ENCODE assay signal across 8 cellular contexts in the genomic region with DNA sequence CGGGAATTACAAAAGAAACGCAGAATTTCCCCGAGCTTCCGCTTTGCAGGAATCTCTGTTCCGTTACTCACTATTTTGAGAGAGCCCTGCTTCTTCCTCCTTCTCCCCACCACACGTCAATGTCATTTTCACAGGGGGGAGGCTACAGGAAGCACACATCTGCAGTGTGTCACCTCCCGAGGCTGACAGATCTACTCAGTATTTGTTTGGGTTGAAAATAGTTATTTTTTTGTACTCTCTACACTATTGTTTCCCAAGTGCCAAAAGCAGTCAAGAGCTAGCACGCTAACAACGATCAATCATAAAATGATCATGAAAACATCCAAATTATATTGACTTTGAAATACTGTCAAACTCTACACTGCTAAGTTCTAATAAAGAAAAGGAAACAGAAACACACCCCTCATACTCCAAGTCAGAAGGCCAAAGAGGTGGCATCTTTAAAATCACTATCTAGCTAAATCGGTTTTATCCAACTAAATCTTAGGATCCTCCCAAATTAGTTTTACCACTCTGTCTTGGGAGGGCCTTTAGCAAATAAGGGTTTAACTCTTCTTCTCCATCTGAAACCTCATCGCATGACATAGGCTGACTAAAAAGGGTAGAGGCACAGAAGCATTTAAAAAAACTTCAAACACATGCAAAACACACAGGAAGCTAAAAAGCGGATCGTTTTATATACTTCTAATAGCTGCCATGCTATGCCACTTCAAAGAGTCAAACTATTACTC.
A peak's percentile ranks its signal among the peaks of the same experiment; 100 is the strongest.
DNase-seq lines count a peak whose midpoint lies in the region; ATAC-seq and TF ChIP-seq lines count a peak whose summit lies in the region.

No MANE protein-coding gene starts in this region.

- H3K36me3 ChIP-seq in effector memory CD4-positive, alpha-beta T cell (ENCODE audit: control insufficient read depth, insufficient read depth, low read length): no peaks in the 10 kb centered on the region
- H3K36me3 ChIP-seq in WERI-Rb-1: no peaks in the 10 kb centered on the region

- peak in 2 of 3 donors; percentile 35 to 50 for DNase-seq in effector memory CD4-positive, alpha-beta T cell
- DNase-seq in stimulated activated CD4-positive, alpha-beta T cell treated with anti-CD3 and anti-CD28 coated beads, Interleukin-15, amount 100 ng/mL, for 24 hours: peak; percentile 69
- no peak for DNase-seq in DMS53 treated with DMSO at 0.1 percent for 48 hours (lab: John Stamatoyannopoulos, UW; ENCODE audit: unreplicated experiment)
- no peak for DNase-seq in HK-2 (ENCODE audit: unreplicated experiment)
- no peak for DNase-seq in WERI-Rb-1

- H3K9me3 ChIP-seq in effector memory CD4-positive, alpha-beta T cell (ENCODE audit: control insufficient read depth, low read length): no peaks in the 10 kb centered on the region
- no peaks in the 10 kb centered on the region for H3K9me3 ChIP-seq in WERI-Rb-1 (ENCODE audit: severe bottlenecking)

- peak overlapping the region; percentile 88 for H3K27ac ChIP-seq in VCaP
- H3K27ac ChIP-seq in effector memory CD4-positive, alpha-beta T cell (ENCODE audit: insufficient read depth, low read length, poor library complexity, severe bottlenecking): peak overlapping the region; percentile 62
- H3K27ac ChIP-seq in WERI-Rb-1: no peak overlapping the region

- TF ChIP-seq CTCF in VCaP (conservative IDR thresholded peaks at IDR 0.05) (no peak), WERI-Rb-1 (IDR thresholded peaks at IDR 0.05; ENCODE audit: low read depth, low read length) (no peak)

- peak; percentile 92 for ATAC-seq in HG03159 (IDR thresholded peaks at IDR 0.05; ENCODE audit: unreplicated experiment)

- peak overlapping the region; percentile 20 for H3K4me3 ChIP-seq in effector memory CD4-positive, alpha-beta T cell (ENCODE audit: insufficient read depth, low read depth, low read length, poor library complexity, severe bottlenecking)
- H3K4me3 ChIP-seq in WERI-Rb-1 (ENCODE audit: low read depth, low read length): no peak overlapping the region

- H3K27me3 ChIP-seq in effector memory CD4-positive, alpha-beta T cell (replicated peaks; ENCODE audit: control insufficient read depth, insufficient read depth, low read length, poor library complexity, severe bottlenecking): no peaks in the 10 kb centered on the region
- H3K27me3 ChIP-seq in WERI-Rb-1 (ENCODE audit: insufficient read depth, low read depth, severe bottlenecking): no peaks in the 10 kb centered on the region

- peak; percentile 44 for TF ChIP-seq POLR2A in GM19099 (IDR thresholded peaks at IDR 0.05; ENCODE audit: extremely low read depth, insufficient read length, low read depth)

- peaks cover 6% of the 10 kb centered on the region for H3K4me1 ChIP-seq in effector memory CD4-positive, alpha-beta T cell (ENCODE audit: control insufficient read depth, insufficient read depth, low read length, poor library complexity, severe bottlenecking)

Comparison
In these comparisons a context has a peak if more than half of its experiments do, and no peak if none do; other contexts are left out.
1. DNase-seq: peak in effector memory CD4-positive, alpha-beta T cell (2 of 3) and stimulated activated CD4-positive, alpha-beta T cell treated with anti-CD3 and anti-CD28 coated beads, Interleukin-15, amount 100 ng/mL, for 24 hours (single experiment); none in DMS53 treated with DMSO at 0.1 percent for 48 hours (single experiment), HK-2 (single experiment) and WERI-Rb-1 (single experiment).